7 cellular contexts compared by ENCODE assay signal in the genomic region with DNA sequence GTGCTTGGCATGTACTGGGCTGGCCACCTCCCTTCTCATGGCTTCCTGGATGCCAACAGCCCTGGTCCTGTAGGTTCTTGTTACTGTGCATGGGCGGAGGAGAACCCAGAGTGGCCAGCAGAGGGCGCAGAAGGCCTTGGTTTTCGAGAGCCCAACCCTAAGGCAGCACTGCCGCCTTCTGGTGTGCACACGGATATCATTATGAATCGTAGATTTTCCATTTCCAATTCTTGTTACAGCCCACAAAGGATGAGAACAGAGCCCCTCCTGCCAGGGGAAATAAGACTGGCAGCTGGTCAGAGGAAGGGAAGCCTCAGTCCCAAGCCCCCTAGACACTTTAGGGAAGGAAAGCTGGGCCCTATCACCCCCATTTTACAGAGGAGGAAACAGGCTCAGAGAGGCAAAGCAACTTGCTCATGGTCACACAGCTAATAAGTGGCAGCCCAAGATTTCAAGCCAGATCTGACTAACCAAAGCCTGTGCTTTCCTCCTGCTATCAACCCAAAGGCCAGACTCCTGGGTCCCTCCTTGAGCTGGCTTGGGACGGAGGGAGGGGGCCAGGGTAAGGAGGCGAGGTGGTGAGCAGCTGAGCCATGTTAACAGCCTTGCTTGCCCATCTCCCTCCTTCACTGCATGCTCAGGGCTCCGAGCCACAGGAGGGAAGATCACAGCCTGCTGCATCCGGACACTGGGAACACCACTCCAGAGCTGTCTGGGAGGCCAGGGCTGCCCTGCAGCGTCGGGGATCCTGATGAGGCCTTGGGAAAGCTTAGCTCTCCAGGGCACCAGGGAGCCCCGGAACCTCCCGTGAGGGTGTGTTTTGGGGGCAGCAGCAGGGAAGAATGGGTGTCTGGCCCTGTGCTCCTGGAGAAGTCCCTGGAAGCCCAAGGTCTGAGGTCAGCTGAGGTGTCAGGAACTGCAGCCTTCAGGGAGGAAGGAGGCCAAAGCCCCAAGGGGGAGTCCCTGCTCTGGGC.
DNase-seq lines count a peak whose midpoint lies in the region; TF ChIP-seq lines count a peak whose summit lies in the region.
"Not testable (repeated sequence)": the region's sequence is repeated elsewhere in the genome, so short reads cannot be mapped to it uniquely, and the experiment has no call there.

No MANE protein-coding gene starts in this region.

- TF ChIP-seq CTCF in GM12865 (IDR thresholded peaks at IDR 0.05; ENCODE audit: insufficient read depth, low read depth, low read length, missing control alignments): peak; percentile 86

- DNase-seq in GM12865 (ENCODE audit: low read depth) (peak; percentile 92), NCI-H1436 treated with DMSO at 0.1 percent for 48 hours (lab: John Stamatoyannopoulos, UW) (peak; percentile 61), SHP77 (lab: John Stamatoyannopoulos, UW) (peak; percentile 65 to 85), dermis microvascular lymphatic vessel endothelial cell (ENCODE audit: low read depth in 2 of 2) (peak; percentile 78 to 89), left kidney (ENCODE audit: low read depth, low spot score) (peak; percentile 93)
- peak; percentile 97 for DNase-seq in activated CD8-positive, alpha-beta memory T cell treated with anti-CD3 and anti-CD28 coated beads, Interleukin-2, amount 50 U/mL, for 48 hours
- peak; percentile 78 to 96 for DNase-seq in stimulated activated CD4-positive, alpha-beta T cell treated with anti-CD3 and anti-CD28 coated beads, Interleukin-12 subunit alpha, Interleukin-12 subunit beta, amount 100 ng/mL, for 24 hours (ENCODE audit: low read depth in 2 of 2)

- H3K4me3 ChIP-seq in GM12865 (ENCODE audit: low read depth, low read length): not testable (repeated sequence)
